Comparison of ENCODE assay signal across 15 cellular contexts in the genomic region with DNA sequence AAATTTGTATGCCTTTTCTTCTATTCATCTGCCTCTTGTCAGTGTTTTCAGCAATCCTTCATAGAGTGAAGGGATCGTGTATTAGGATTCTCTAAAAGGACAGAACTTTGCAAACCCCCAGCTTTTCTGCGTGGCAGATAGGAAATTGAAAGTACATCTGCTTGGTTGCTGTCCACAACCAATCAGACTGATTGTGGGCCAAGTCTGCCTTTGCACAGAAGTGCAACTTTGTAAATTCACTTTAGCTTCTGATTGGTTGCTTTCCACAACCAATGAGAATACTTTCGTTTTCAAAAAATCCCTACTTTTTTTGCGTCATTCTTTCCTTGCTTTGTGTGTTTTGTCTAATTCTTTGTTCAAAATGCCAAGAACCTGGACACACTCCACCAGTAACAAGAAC.
"Had no signal": no experiment of that assay in that cellular context is flagged by ENCODE, and none has a peak within 500 bp of the region (broad histone marks: within the 10 kb centered on the region; RNA-seq: fewer than 3 reads in every experiment).

No MANE protein-coding gene starts in this region.

- H3K4me1 ChIP-seq: left lung, testis, upper lobe of right lung had no signal

- H3K27me3 ChIP-seq: cardiac muscle cell, left lung, testis, upper lobe of right lung had no signal

- H3K9me3 ChIP-seq: left lung, testis, upper lobe of right lung had no signal

- FAIRE-seq: endometrium, kidney had no signal

- H3K4me3 ChIP-seq: cardiac muscle cell, left lung, testis, upper lobe of right lung had no signal

- ATAC-seq: activated CD4-positive, alpha-beta T cell treated with anti-CD3 and anti-CD28 coated beads for 36 hours; left lung; naive thymus-derived CD8-positive, alpha-beta T cell; stimulated activated naive CD8-positive, alpha-beta T cell treated with anti-CD3 and anti-CD28 coated beads, Interleukin-15, amount 100 ng/mL, for 72 hours; upper lobe of right lung had no signal

- H3K36me3 ChIP-seq: cardiac muscle cell, left lung, upper lobe of right lung had no signal

- H3K27ac ChIP-seq: cardiac muscle cell, left lung, testis, upper lobe of right lung had no signal

- DNase-seq: activated CD4-positive, alpha-beta memory T cell treated with anti-CD3 and anti-CD28 coated beads, Interleukin-2, amount 10 ng/mL, durations not matched to agents 7 days and 5 days; activated CD4-positive, alpha-beta T cell treated with anti-CD3 and anti-CD28 coated beads for 36 hours; activated naive CD4-positive, alpha-beta T cell treated with anti-CD3 and anti-CD28 coated beads, Interleukin-2, amount 50 U/mL, for 16 hours; activated T-cell treated with anti-CD3 and anti-CD28 coated beads, Interleukin-2, amount 50 U/mL, for 24 hours; hippocampal formation; kidney; left lung; mammary epithelial cell; naive thymus-derived CD8-positive, alpha-beta T cell; stimulated activated CD4-positive, alpha-beta T cell treated with anti-CD3 and anti-CD28 coated beads, Interleukin-1b, Interleukin-23, amount 100 ng/mL, for 48 hours; stimulated activated naive CD8-positive, alpha-beta T cell treated with anti-CD3 and anti-CD28 coated beads, Interleukin-15, amount 100 ng/mL, for 72 hours; testis; upper lobe of right lung had no signal
